10 cellular contexts compared by ENCODE assay signal in genomic region chr1:233281711-233282581, GRCh38. TPM values are rescaled to one million over a fixed set of nuclear protein-coding genes. Genes with fewer than 3 reads are reported as not detected.
DNase-seq lines count a peak whose midpoint lies in the region; ATAC-seq and TF ChIP-seq lines count a peak whose summit lies in the region.
"Had no signal": no experiment of that assay in that cellular context is flagged by ENCODE, and none has a peak within 500 bp of the region (broad histone marks: within the 10 kb centered on the region; RNA-seq: fewer than 3 reads in every experiment).

No MANE protein-coding gene starts in this region.

- 57% methylated on average over 8 of the region's 8 CpGs for WGBS in right cardiac atrium

- H3K9me3 ChIP-seq in DND-41 (ENCODE audit: insufficient read depth, low read length, severe bottlenecking) = no peaks in the 10 kb centered on the region
- H3K9me3 ChIP-seq in right cardiac atrium (ENCODE audit: control insufficient read depth, low read length) = no peaks in the 10 kb centered on the region

- peak; percentile 90 for ATAC-seq in DND-41 (ENCODE audit: insufficient read depth, low read depth)
- peak; percentile 79 for ATAC-seq in GM19455 (IDR thresholded peaks at IDR 0.05; ENCODE audit: unreplicated experiment)
- ATAC-seq in HG03442 (IDR thresholded peaks at IDR 0.05; ENCODE audit: unreplicated experiment) = peak; percentile 91
- ATAC-seq in stimulated activated naive B cell treated with anti-CD40 and anti-IgM and Interleukin-4, amounts not matched to agents 10 μg/mL and 1 μg/mL and 100 μg/mL, for 72 hours (replicated peaks) = peak; percentile 43 to 54
- ATAC-seq in right cardiac atrium = no peak
- ATAC-seq: HCT116 had no signal

- H3K27ac ChIP-seq in DND-41 (ENCODE audit: low read length) = peak overlapping the region; percentile 64
- no peak overlapping the region for H3K27ac ChIP-seq in right cardiac atrium (ENCODE audit: low read length)

- peaks cover 34% of the 10 kb centered on the region for H3K4me1 ChIP-seq in DND-41 (ENCODE audit: insufficient read depth, low read length)
- H3K4me1 ChIP-seq in right cardiac atrium (ENCODE audit: control insufficient read depth, insufficient read depth, low read length) = no peaks in the 10 kb centered on the region

- peak overlapping the region; percentile 59 for H3K4me3 Mint-ChIP-seq in activated naive CD4-positive, alpha-beta T cell treated with anti-CD3 and anti-CD28 coated beads, Interleukin-2, amount 50 U/mL, for 24 hours
- H3K4me3 Mint-ChIP-seq in stimulated activated naive B cell treated with anti-CD40 and anti-IgM and Interleukin-4, amounts not matched to agents 10 μg/mL and 1 μg/mL and 100 μg/mL, for 72 hours = no peak overlapping the region
- H3K4me3 Mint-ChIP-seq: brain had no signal

- DNase-seq in DND-41 (peak; percentile 74), right cardiac atrium (no peak), NCI-H2171 (lab: John Stamatoyannopoulos, UW) (no peak), NCI-H748 treated with DMSO at 0.1 percent for 48 hours (lab: John Stamatoyannopoulos, UW) (no peak)
- DNase-seq in stimulated activated naive B cell treated with anti-CD40 and anti-IgM and Interleukin-4, amounts not matched to agents 10 μg/mL and 1 μg/mL and 100 μg/mL, for 72 hours = no peak

- H2AFZ ChIP-seq in DND-41 (ENCODE audit: low read depth, low read length) = peak overlapping the region; percentile 41; the same call in 1 of the 2 replicates

- H3K4me3 ChIP-seq in DND-41 (ENCODE audit: low read depth in 1 of 2, low read length in 2 of 2) = peak overlapping the region in 1 of 2 experiments; percentile 19; a peak in 1 of 4 replicates
- no peak overlapping the region for H3K4me3 ChIP-seq in right cardiac atrium (ENCODE audit: low read length)

- H3K4me2 ChIP-seq in DND-41 (ENCODE audit: insufficient read depth, low read length) = peak overlapping the region; percentile 53

- peak overlapping the region; percentile 17 for H3K9ac ChIP-seq in DND-41 (ENCODE audit: low read depth, low read length)

- TF ChIP-seq CTCF in DND-41 (IDR thresholded peaks at IDR 0.05; ENCODE audit: borderline replicate concordance, extremely low read depth, low read length, poor library complexity, severe bottlenecking) = no peak

- H3K27me3 ChIP-seq in DND-41 (ENCODE audit: insufficient read depth, low read length, poor library complexity) = no peaks in the 10 kb centered on the region
- no peaks in the 10 kb centered on the region for H3K27me3 ChIP-seq in right cardiac atrium (ENCODE audit: control insufficient read depth, insufficient read depth)

- H4K20me1 ChIP-seq in DND-41 (ENCODE audit: insufficient read depth, low read length) = no peaks in the 10 kb centered on the region

- H3K4me1 Mint-ChIP-seq in activated naive CD4-positive, alpha-beta T cell treated with anti-CD3 and anti-CD28 coated beads, Interleukin-2, amount 50 U/mL, for 24 hours = peaks cover 44% of the 10 kb centered on the region
- peaks cover 10 to 12% of the 10 kb centered on the region in 2 donors for H3K4me1 Mint-ChIP-seq in stimulated activated naive B cell treated with anti-CD40 and anti-IgM and Interleukin-4, amounts not matched to agents 10 μg/mL and 1 μg/mL and 100 μg/mL, for 72 hours
- H3K4me1 Mint-ChIP-seq: brain had no signal

- H3K36me3 ChIP-seq in DND-41 (ENCODE audit: insufficient read depth, low read length) = no peaks in the 10 kb centered on the region

- no peaks in the 10 kb centered on the region for H3K9me3 Mint-ChIP-seq in activated naive CD4-positive, alpha-beta T cell treated with anti-CD3 and anti-CD28 coated beads, Interleukin-2, amount 50 U/mL, for 24 hours
- H3K9me3 Mint-ChIP-seq in stimulated activated naive B cell treated with anti-CD40 and anti-IgM and Interleukin-4, amounts not matched to agents 10 μg/mL and 1 μg/mL and 100 μg/mL, for 72 hours = no peaks in the 10 kb centered on the region
- H3K9me3 Mint-ChIP-seq: brain had no signal

- no peaks in the 10 kb centered on the region for H3K27me3 Mint-ChIP-seq in activated naive CD4-positive, alpha-beta T cell treated with anti-CD3 and anti-CD28 coated beads, Interleukin-2, amount 50 U/mL, for 24 hours
- H3K27me3 Mint-ChIP-seq in stimulated activated naive B cell treated with anti-CD40 and anti-IgM and Interleukin-4, amounts not matched to agents 10 μg/mL and 1 μg/mL and 100 μg/mL, for 72 hours = no peaks in the 10 kb centered on the region
- H3K27me3 Mint-ChIP-seq: brain had no signal

- intact Hi-C loops in right cardiac atrium (cut with DNase I) = no loop called here

- peaks cover 11% of the 10 kb centered on the region for H3K79me2 ChIP-seq in DND-41 (ENCODE audit: insufficient read depth, low read length)

- peak overlapping the region; percentile 86 for H3K27ac Mint-ChIP-seq in activated naive CD4-positive, alpha-beta T cell treated with anti-CD3 and anti-CD28 coated beads, Interleukin-2, amount 50 U/mL, for 24 hours
- peak overlapping the region; percentile 2 for H3K27ac Mint-ChIP-seq in stimulated activated naive B cell treated with anti-CD40 and anti-IgM and Interleukin-4, amounts not matched to agents 10 μg/mL and 1 μg/mL and 100 μg/mL, for 72 hours
- H3K27ac Mint-ChIP-seq: brain had no signal

- peaks cover 3% of the 10 kb centered on the region for H3K36me3 Mint-ChIP-seq in activated naive CD4-positive, alpha-beta T cell treated with anti-CD3 and anti-CD28 coated beads, Interleukin-2, amount 50 U/mL, for 24 hours
- peaks cover 4 to 12% of the 10 kb centered on the region in 2 donors for H3K36me3 Mint-ChIP-seq in stimulated activated naive B cell treated with anti-CD40 and anti-IgM and Interleukin-4, amounts not matched to agents 10 μg/mL and 1 μg/mL and 100 μg/mL, for 72 hours

RNA-seq across cellular contexts. Expression of gene PCNX2, which starts 13.6 kb away (rescaled TPM):
- 1 to 10 TPM; 2.2 to 5.0 (median 3.8) TPM for total RNA-seq in right cardiac atrium
- 0.66 TPM for polyA plus RNA-seq in right cardiac atrium

RNA-seq across cellular contexts. Expression of gene MAP3K21, which starts 45.6 kb away (rescaled TPM):
- under 1 TPM; 0.28 to 0.47 (median 0.40) TPM for total RNA-seq in right cardiac atrium
- polyA plus RNA-seq in right cardiac atrium = 0.25 TPM

Comparison
In these comparisons a context has a peak if more than half of its experiments do, and no peak if none do; other contexts are left out.
1. ATAC-seq: peak in DND-41 (single experiment), GM19455 (single experiment), HG03442 (single experiment) and stimulated activated naive B cell treated with anti-CD40 and anti-IgM and Interleukin-4, amounts not matched to agents 10 μg/mL and 1 μg/mL and 100 μg/mL, for 72 hours (2 of 2); none in right cardiac atrium (0 of 2).